Comparison of ENCODE assay signal across 18 cellular contexts in the genomic region with DNA sequence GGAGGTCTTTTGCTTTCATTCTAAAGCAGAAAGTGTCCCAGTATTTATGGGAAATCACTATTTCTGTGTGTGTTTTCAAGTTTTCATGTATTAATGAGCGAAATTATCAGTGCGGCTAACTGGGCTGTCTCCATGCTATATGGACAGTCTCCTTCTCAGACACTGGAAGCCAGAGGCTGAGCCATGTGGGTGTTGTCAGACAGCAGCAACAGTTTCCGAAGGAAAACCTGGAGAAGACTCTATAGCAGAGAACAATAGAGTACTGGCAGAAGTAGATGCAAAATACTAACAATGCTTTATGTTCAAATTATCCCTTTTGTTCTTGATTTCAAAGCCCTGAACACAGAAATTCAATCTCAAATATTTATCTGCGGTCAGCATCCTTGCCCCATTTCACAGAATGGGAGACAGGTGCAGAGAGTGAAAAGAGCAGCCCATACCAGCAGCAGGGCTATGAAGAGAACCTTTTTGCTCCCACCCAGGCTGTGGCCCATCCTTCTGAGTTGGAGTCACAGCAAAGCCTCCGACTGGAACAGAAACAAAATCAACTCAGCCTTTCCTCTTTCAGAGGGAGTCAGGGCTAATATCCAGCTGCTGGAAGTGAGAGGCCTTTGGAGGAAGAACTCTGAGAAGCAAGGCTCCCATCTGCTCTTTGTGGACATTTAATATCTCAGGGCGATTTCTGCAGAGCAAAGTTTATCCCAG.
"Had no signal": no experiment of that assay in that cellular context is flagged by ENCODE, and none has a peak within 500 bp of the region (broad histone marks: within the 10 kb centered on the region; RNA-seq: fewer than 3 reads in every experiment).

No MANE protein-coding gene starts in this region.

- H3K27me3 ChIP-seq: neutrophil, vagina had no signal

- DNase-seq: effector CD4-positive, alpha-beta T cell; endodermal cell; foreskin melanocyte; hypothalamus; kidney glomerular epithelial cell; lower lobe of right lung; mesenchymal stem cell; midbrain; posterior cingulate gyrus; stimulated activated CD4-positive, alpha-beta T cell treated with anti-CD3 and anti-CD28 coated beads, Interleukin-2, amount 100 ng/mL, for 48 hours; stimulated activated naive CD4-positive, alpha-beta T cell treated with Interleukin-2 at 50 U/mL for 16 hours had no signal

- H3K36me3 ChIP-seq: lower lobe of right lung, neutrophil, vagina had no signal

- ATAC-seq: left lobe of liver; lower lobe of right lung; natural killer cell treated with Interleukin-12 subunit alpha and Interleukin-12 subunit beta and Interleukin-15 and Interleukin-18, amount 100 ng/mL, for 72 hours had no signal

- H3K4me1 ChIP-seq: lower lobe of right lung, vagina had no signal

- H3K9me3 ChIP-seq: lower lobe of right lung, neutrophil, vagina had no signal

- H3K4me2 ChIP-seq: smooth muscle cell had no signal

- H3K4me3 ChIP-seq: coronary artery, lower lobe of right lung, smooth muscle cell, vagina had no signal

- FAIRE-seq: islet of Langerhans had no signal

- H3K27ac ChIP-seq: coronary artery, lower lobe of right lung, neutrophil, vagina had no signal
